35 cellular contexts compared by ENCODE assay signal in genomic region chr13:69623973-69624372, GRCh38.
"Had no signal": no experiment of that assay in that cellular context is flagged by ENCODE, and none has a peak within 500 bp of the region (broad histone marks: within the 10 kb centered on the region; RNA-seq: fewer than 3 reads in every experiment).

No MANE protein-coding gene starts in this region.

- DNase-seq: Karpas-422, Kasumi-1, MG63, MM.1S, MV-4-11, NCI-H1048, NCI-H1092, NCI-H1092 treated with DMSO at 0.1 percent for 48 hours, NCI-H1105, NCI-H1105 treated with DMSO at 0.1 percent for 48 hours, NCI-H1417, NCI-H1417 treated with DMSO at 0.1 percent for 48 hours, NCI-H1436, NCI-H1436 treated with DMSO at 0.1 percent for 48 hours, NCI-H146, NCI-H1694, NCI-H1694 treated with DMSO at 0.1 percent for 48 hours, NCI-H187, NCI-H187 treated with DMSO at 0.1 percent for 48 hours, NCI-H1930, NCI-H2029, NCI-H2029 treated with DMSO at 0.1 percent for 48 hours, NCI-H2081, NCI-H2081 treated with DMSO at 0.1 percent for 48 hours, NCI-H2107, NCI-H2171, NCI-H2171 treated with DMSO at 0.1 percent for 48 hours, NCI-H2227 treated with DMSO at 0.1 percent for 48 hours, NCI-H226, NCI-H345, NCI-H446, NCI-H446 treated with DMSO at 0.1 percent for 48 hours, NCI-H510A, NCI-H510A treated with DMSO at 0.1 percent for 48 hours, NCI-H524 had no signal

- H3K9me3 ChIP-seq: MG63 had no signal

- H3K27me3 ChIP-seq: MG63 had no signal

- H3K4me3 ChIP-seq: MG63 had no signal

- H3K36me3 ChIP-seq: MG63 had no signal
